In genomic region chr4:1045193-1045594, GRCh38 we compare ENCODE assay signal across 15 cellular contexts. TPM values are rescaled to one million over a fixed set of nuclear protein-coding genes. Genes with fewer than 3 reads are reported as not detected.
DNase-seq lines count a peak whose midpoint lies in the region; ATAC-seq, FAIRE-seq and TF ChIP-seq lines count a peak whose summit lies in the region.
"Had no signal": no experiment of that assay in that cellular context is flagged by ENCODE, and none has a peak within 500 bp of the region (broad histone marks: within the 10 kb centered on the region; RNA-seq: fewer than 3 reads in every experiment).

No MANE protein-coding gene starts in this region.

- no peak for DNase-seq in NT2/D1 (ENCODE audit: low read depth, low spot score)
- DNase-seq in retina = peak; percentile 5
- DNase-seq in GM12891 (ENCODE audit: insufficient read length, low spot score) = no peak
- DNase-seq in T-helper 2 cell = no peak
- no peak for DNase-seq in cerebellar cortex (ENCODE audit: low spot score)
- DNase-seq: activated CD4-positive, alpha-beta T cell treated with anti-CD3 and anti-CD28 coated beads, Interleukin-2, amount 50 U/mL, for 4 hours; DMS 273 treated with DMSO at 0.1 percent for 48 hours; NCI-H2081; NCI-H524; testis had no signal

- no peak overlapping the region for H3K4me3 ChIP-seq in NT2/D1 (ENCODE audit: insufficient read length, low read depth)
- peak overlapping the region; percentile 21 for H3K4me3 ChIP-seq in iPS-18a (ENCODE audit: low read length)
- H3K4me3 ChIP-seq: lung, skin epidermis, testis had no signal

- H3K9ac ChIP-seq in ES-I3 (ENCODE audit: low read depth, low read length) (peak overlapping the region; percentile 16; the same call in 1 of the 2 replicates), NT2/D1 (ENCODE audit: insufficient read length, low read depth) (peak overlapping the region; percentile 62), iPS-18a (ENCODE audit: low read length) (no peak overlapping the region)

- no peak for FAIRE-seq in GM12891 (lab: Jason Lieb, UNC)

- no peak for TF ChIP-seq POLR2A in GM12891 (IDR thresholded peaks at IDR 0.05; ENCODE audit: low read depth, low read length)

- no peak overlapping the region for H3K27ac ChIP-seq in iPS-18a (ENCODE audit: low read length)
- H3K27ac ChIP-seq: testis had no signal

- peaks cover 25% of the 10 kb centered on the region for H3K27me3 ChIP-seq in NT2/D1 (ENCODE audit: insufficient read depth, insufficient read length)
- H3K27me3 ChIP-seq in iPS-18a (ENCODE audit: control insufficient read depth, insufficient read depth, low read length) = peaks cover 68% of the 10 kb centered on the region
- H3K27me3 ChIP-seq: testis had no signal

- no peaks in the 10 kb centered on the region for H3K9me3 ChIP-seq in ES-I3 (ENCODE audit: control insufficient read depth, insufficient read depth, low read length)
- no peaks in the 10 kb centered on the region for H3K9me3 ChIP-seq in NT2/D1 (ENCODE audit: insufficient read depth, low read length)
- no peaks in the 10 kb centered on the region for H3K9me3 ChIP-seq in iPS-18a (ENCODE audit: control insufficient read depth, low read depth, low read length)
- H3K9me3 ChIP-seq: testis had no signal

- ATAC-seq in HG02973 (IDR thresholded peaks at IDR 0.05; ENCODE audit: unreplicated experiment) = no peak

- no peaks in the 10 kb centered on the region for H3K36me3 ChIP-seq in ES-I3 (ENCODE audit: insufficient read depth, low read length)
- H3K36me3 ChIP-seq in NT2/D1 (ENCODE audit: insufficient read depth, insufficient read length, low read length) = no peaks in the 10 kb centered on the region
- no peaks in the 10 kb centered on the region for H3K36me3 ChIP-seq in iPS-18a (ENCODE audit: control insufficient read depth, low read depth, low read length)

- peaks cover 34% of the 10 kb centered on the region for H3K4me1 ChIP-seq in ES-I3 (ENCODE audit: insufficient read depth, low read length)
- peaks cover 38% of the 10 kb centered on the region for H3K4me1 ChIP-seq in NT2/D1 (ENCODE audit: insufficient read depth, insufficient read length)
- peaks cover 3% of the 10 kb centered on the region for H3K4me1 ChIP-seq in iPS-18a (ENCODE audit: control insufficient read depth, low read depth, low read length)

TF ChIP-seq in GM12891, 5 proteins besides CTCF, POLR2A, EP300 and RAD21:
- TF ChIP-seq POLR2AphosphoS5 (IDR thresholded peaks at IDR 0.05; ENCODE audit: low read depth, low read length) (no peak), SPI1 (IDR thresholded peaks at IDR 0.05; ENCODE audit: low read depth, low read length) (no peak), TAF1 (IDR thresholded peaks at IDR 0.05; ENCODE audit: low read depth, low read length) (no peak), POU2F2 (IDR thresholded peaks at IDR 0.05; ENCODE audit: low read depth, low read length) (no peak)

RNA-seq across cellular contexts. Expression of gene FGFRL1, which starts 33.8 kb away (rescaled TPM):
- 0.46 TPM for polyA plus RNA-seq in GM12891 (2012; ENCODE audit: low read depth, missing spikeins)

RNA-seq across cellular contexts. Expression of gene SLC26A1, which starts 52.0 kb away (rescaled TPM):
- polyA plus RNA-seq in GM12891 (2012; ENCODE audit: low read depth, missing spikeins) = 0.23 TPM

RNA-seq across cellular contexts. Expression of gene IDUA, which starts 58.4 kb away (rescaled TPM):
- 2.3 TPM for polyA plus RNA-seq in GM12891 (2012; ENCODE audit: low read depth, missing spikeins)
